In the genomic region with DNA sequence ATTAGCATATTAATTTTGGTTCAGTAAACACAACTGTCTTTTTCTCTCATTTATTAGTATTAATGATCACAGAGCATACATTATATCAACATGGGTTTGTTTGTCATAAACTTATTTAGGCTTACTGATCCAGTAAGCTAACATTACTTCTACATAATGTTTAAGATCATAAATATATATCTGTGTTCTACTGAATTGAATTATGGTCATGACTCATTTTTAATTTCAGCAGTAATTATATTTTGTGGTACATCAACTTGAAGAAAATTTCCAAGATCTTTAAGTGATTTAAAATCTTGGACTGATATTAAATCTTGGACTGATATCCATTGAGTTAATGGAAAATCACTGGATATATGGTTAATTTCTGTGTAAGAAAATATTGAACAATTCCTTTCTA, we compare ENCODE assay signal across 8 cellular contexts.
"Had no signal": no experiment of that assay in that cellular context is flagged by ENCODE, and none has a peak within 500 bp of the region (broad histone marks: within the 10 kb centered on the region; RNA-seq: fewer than 3 reads in every experiment).

No MANE protein-coding gene starts in this region.

- DNase-seq: H9, HCEC 1CT, HFFc6 had no signal

- H3K4me2 ChIP-seq: GM23338 had no signal

- H3K27ac ChIP-seq: HL-60 had no signal

- H2AFZ ChIP-seq: GM23338 had no signal

- ATAC-seq: GM23338, HepG2 had no signal

- H3K4me3 ChIP-seq: GM23338 had no signal

- FAIRE-seq: H1, H54, HepG2 had no signal
